In genomic region chr9:3963266-3964019, GRCh38 we compare ENCODE assay signal across 11 cellular contexts.
DNase-seq lines count a peak whose midpoint lies in the region; ATAC-seq, FAIRE-seq and TF ChIP-seq lines count a peak whose summit lies in the region.
"Had no signal": no experiment of that assay in that cellular context is flagged by ENCODE, and none has a peak within 500 bp of the region (broad histone marks: within the 10 kb centered on the region; RNA-seq: fewer than 3 reads in every experiment).

No MANE protein-coding gene starts in this region.

- peaks cover 0 to 12% (median 9%) of the 10 kb centered on the region in 3 donors for H3K4me1 ChIP-seq in pancreas

- FAIRE-seq in RCC 7860 (lab: Jason Lieb, UNC) (peak; percentile 56), pancreas (lab: Jason Lieb, UNC) (no peak)

- intact Hi-C loops in Calu3 (cut with micrococcal nuclease; ENCODE audit: unreplicated experiment) (loop anchor here (10.0 kb wide), 1 partner anchor 261 kb away; no protein-coding TSS in a partner anchor), pancreas (cut with DNase I) (no loop called here)

- POLR2A ChIA-PET in GM10248 (lab: Yijun Ruan, JAX): no interaction called here

- no peaks in the 10 kb centered on the region for H3K27me3 ChIP-seq in pancreas

- H3K4me1 Mint-ChIP-seq in Calu3 (ENCODE audit: low read depth, unreplicated experiment): peaks cover 28% of the 10 kb centered on the region

- peak in 3 of 4 donors; percentile 36 to 72 (median 51) for ATAC-seq in pancreas

- no peak for DNase-seq in Calu3
- peak; percentile 49 for DNase-seq in RCC 7860 (ENCODE audit: low spot score)
- peak; percentile 74 for DNase-seq in fibroblast of peridontal ligament (ENCODE audit: extremely low read depth)
- no peak for DNase-seq in pancreas
- DNase-seq in activated CD4-positive, CD25-positive, alpha-beta regulatory T cell (lab: John Stamatoyannopoulos, UW): no peak
- no peak for DNase-seq in GM10248 (ENCODE audit: extremely low spot score)
- no peak for DNase-seq in activated CD8-positive, alpha-beta memory T cell treated with anti-CD3 and anti-CD28 coated beads for 24 hours
- DNase-seq in NCI-H1436 treated with DMSO at 0.1 percent for 48 hours (lab: John Stamatoyannopoulos, UW): no peak
- DNase-seq: NCI-H187, occipital lobe, T1000 had no signal

- H3K36me3 Mint-ChIP-seq in Calu3 (ENCODE audit: insufficient read depth, unreplicated experiment): peaks cover 19% of the 10 kb centered on the region

- H3K4me3 Mint-ChIP-seq in Calu3 (ENCODE audit: low read depth, unreplicated experiment): peak overlapping the region; percentile 30

- H3K27me3 Mint-ChIP-seq in Calu3 (ENCODE audit: unreplicated experiment): no peaks in the 10 kb centered on the region

- no peak overlapping the region for H3K4me3 ChIP-seq in pancreas

- no peaks in the 10 kb centered on the region for H3K9me3 ChIP-seq in pancreas

- no peaks in the 10 kb centered on the region for H3K9me3 Mint-ChIP-seq in Calu3 (ENCODE audit: low read depth, unreplicated experiment)

- H3K27ac Mint-ChIP-seq in Calu3 (ENCODE audit: unreplicated experiment): no peak overlapping the region

- CTCF ChIA-PET in Calu3 (lab: Charles Lee) (interaction anchor here (0.9 kb wide), 1 partner anchor 10 kb away, joined by 3 read pairs; no protein-coding TSS in a partner anchor), GM10248 (lab: Yijun Ruan, JAX) (no interaction called here)

- WGBS in pancreas, 2 donors: 43% methylated on average over 11 of the region's 11 CpGs

- TF ChIP-seq CTCF in Calu3 (IDR thresholded peaks at IDR 0.05; ENCODE audit: unreplicated experiment): no peak
- TF ChIP-seq CTCF in pancreas (IDR thresholded peaks at IDR 0.05): no peak
- no peak for TF ChIP-seq CTCF in GM10248 (IDR thresholded peaks at IDR 0.05; ENCODE audit: control extremely low read depth, extremely low read depth, low read depth, missing control alignments)

- peak overlapping the region in 2 of 4 donors; percentile 30 to 52 for H3K27ac ChIP-seq in pancreas

- no peaks in the 10 kb centered on the region for H3K36me3 ChIP-seq in pancreas

- BruUV-seq in Calu3 (replicated peaks; lab: Mats Ljungman, UMichigan): no TSS peak

Comparison
In these comparisons a context has a peak if more than half of its experiments do, and no peak if none do; other contexts are left out.
1. DNase-seq: peak in RCC 7860 (single experiment) and fibroblast of peridontal ligament (single experiment); none in Calu3 (single experiment), pancreas (0 of 6), activated CD4-positive, CD25-positive, alpha-beta regulatory T cell (0 of 4), GM10248 (single experiment), activated CD8-positive, alpha-beta memory T cell treated with anti-CD3 and anti-CD28 coated beads for 24 hours (single experiment) and NCI-H1436 treated with DMSO at 0.1 percent for 48 hours (single experiment).